Comparison of ENCODE assay signal across 26 cellular contexts in genomic region chr3:109432833-109433232, GRCh38.
DNase-seq lines count a peak whose midpoint lies in the region; ATAC-seq and TF ChIP-seq lines count a peak whose summit lies in the region.
"Had no signal": no experiment of that assay in that cellular context is flagged by ENCODE, and none has a peak within 500 bp of the region (broad histone marks: within the 10 kb centered on the region; RNA-seq: fewer than 3 reads in every experiment).

No MANE protein-coding gene starts in this region.

- H3K36me3 ChIP-seq in HUES6 (ENCODE audit: control insufficient read depth, insufficient read depth, low read length) (no peaks in the 10 kb centered on the region), endodermal cell (ENCODE audit: control insufficient read depth, insufficient read depth, low read length) (no peaks in the 10 kb centered on the region)
- H3K36me3 ChIP-seq: BLaER1 treated with 17β-estradiol and CSF1 and Interleukin-3, amounts not matched to agents 10 nM and 100 nM; HAP-1 had no signal

- peak overlapping the region; percentile 83 for H3K27ac Mint-ChIP-seq in endodermal cell
- H3K27ac Mint-ChIP-seq in activated naive CD4-positive, alpha-beta T cell treated with anti-CD3 and anti-CD28 coated beads, Interleukin-2, amount 50 U/mL, for 72 hours: no peak overlapping the region
- H3K27ac Mint-ChIP-seq: CD4-positive, alpha-beta T cell; HFFc6; IgD-negative memory B cell had no signal

- no peak for ATAC-seq in activated naive CD4-positive, alpha-beta T cell treated with anti-CD3 and anti-CD28 coated beads, Interleukin-2, amount 50 U/mL, for 72 hours
- ATAC-seq in GM18517 (IDR thresholded peaks at IDR 0.05; ENCODE audit: unreplicated experiment): no peak
- ATAC-seq in GM18861 (IDR thresholded peaks at IDR 0.05; ENCODE audit: unreplicated experiment): no peak
- ATAC-seq in GM18502 (IDR thresholded peaks at IDR 0.05; ENCODE audit: poor library complexity, unreplicated experiment): no peak
- ATAC-seq: A549, Panc1 had no signal

- H3K36me3 Mint-ChIP-seq in endodermal cell (ENCODE audit: low read depth): no peaks in the 10 kb centered on the region
- no peaks in the 10 kb centered on the region for H3K36me3 Mint-ChIP-seq in activated naive CD4-positive, alpha-beta T cell treated with anti-CD3 and anti-CD28 coated beads, Interleukin-2, amount 50 U/mL, for 72 hours
- H3K36me3 Mint-ChIP-seq: IgD-negative memory B cell had no signal

- no peak overlapping the region for H3K9ac ChIP-seq in HUES6 (ENCODE audit: low read length)
- no peak overlapping the region for H3K9ac ChIP-seq in endodermal cell (ENCODE audit: extremely low read depth, low read length, poor library complexity, severe bottlenecking)
- H3K9ac ChIP-seq: BLaER1 treated with 17β-estradiol and CSF1 and Interleukin-3, amounts not matched to agents 10 nM and 100 nM; KMS-11 had no signal

- H3K4me1 ChIP-seq in HUES6 (ENCODE audit: control insufficient read depth, insufficient read depth, low read length) (peaks cover 26% of the 10 kb centered on the region), endodermal cell (ENCODE audit: control insufficient read depth, insufficient read depth, low read length) (peaks cover 8% of the 10 kb centered on the region)
- H3K4me1 ChIP-seq: A549; BLaER1 treated with 17β-estradiol and CSF1 and Interleukin-3, amounts not matched to agents 10 nM and 100 nM had no signal

- no peak overlapping the region for H3K4me3 Mint-ChIP-seq in endodermal cell
- H3K4me3 Mint-ChIP-seq: CD4-positive, alpha-beta T cell; HFFc6; IgD-negative memory B cell had no signal

- no peaks in the 10 kb centered on the region for H3K9me3 Mint-ChIP-seq in endodermal cell
- H3K9me3 Mint-ChIP-seq in activated naive CD4-positive, alpha-beta T cell treated with anti-CD3 and anti-CD28 coated beads, Interleukin-2, amount 50 U/mL, for 72 hours: no peaks in the 10 kb centered on the region
- H3K9me3 Mint-ChIP-seq: CD4-positive, alpha-beta T cell had no signal

- no peaks in the 10 kb centered on the region for H3K9me3 ChIP-seq in HUES6 (ENCODE audit: control insufficient read depth, insufficient read depth, low read depth, low read length)
- no peaks in the 10 kb centered on the region for H3K9me3 ChIP-seq in endodermal cell (ENCODE audit: control insufficient read depth, low read length)
- H3K9me3 ChIP-seq: A549; BLaER1 treated with 17β-estradiol and CSF1 and Interleukin-3, amounts not matched to agents 10 nM and 100 nM; HAP-1 had no signal

- H3K4me3 ChIP-seq in HUES6 (ENCODE audit: low read depth, low read length) (no peak overlapping the region), endodermal cell (ENCODE audit: low read length) (peak overlapping the region; percentile 41)
- H3K4me3 ChIP-seq: A549; BLaER1 treated with 17β-estradiol and CSF1 and Interleukin-3, amounts not matched to agents 10 nM and 100 nM; HAP-1 had no signal

- no peak for TF ChIP-seq CTCF in endodermal cell (conservative IDR thresholded peaks at IDR 0.05)

- no peaks in the 10 kb centered on the region for H3K27me3 Mint-ChIP-seq in endodermal cell (ENCODE audit: insufficient read depth)
- H3K27me3 Mint-ChIP-seq: IgD-negative memory B cell had no signal

- H3K27ac ChIP-seq in HUES6 (ENCODE audit: low read depth, low read length): peak overlapping the region; percentile 34; the same call in 1 of the 2 replicates
- no peak overlapping the region for H3K27ac ChIP-seq in endodermal cell (ENCODE audit: low read depth, low read length)
- H3K27ac ChIP-seq: A549; BLaER1 treated with 17β-estradiol and CSF1 and Interleukin-3, amounts not matched to agents 10 nM and 100 nM; KMS-11; RWPE1 had no signal

- H3K27me3 ChIP-seq in HUES6 (ENCODE audit: control insufficient read depth, insufficient read depth, low read length): no peaks in the 10 kb centered on the region
- no peaks in the 10 kb centered on the region for H3K27me3 ChIP-seq in endodermal cell (ENCODE audit: control insufficient read depth, insufficient read depth, low read length, poor library complexity, severe bottlenecking)
- H3K27me3 ChIP-seq: BLaER1 treated with 17β-estradiol and CSF1 and Interleukin-3, amounts not matched to agents 10 nM and 100 nM had no signal

- peaks cover 32% of the 10 kb centered on the region for H3K4me1 Mint-ChIP-seq in endodermal cell
- H3K4me1 Mint-ChIP-seq: IgD-negative memory B cell had no signal

- 61 to 81% methylated on average over 3 of the region's 3 CpGs for WGBS in endodermal cell (ENCODE audit: insufficient coverage in 1 of 2, insufficient read length in 1 of 2), 2 experiments

- DNase-seq in endodermal cell (peak; percentile 80), iPS-NIHi11 (ENCODE audit: low spot score) (peak; percentile 22)
- DNase-seq in activated naive CD4-positive, alpha-beta T cell treated with anti-CD3 and anti-CD28 coated beads, Interleukin-2, amount 50 U/mL, for 72 hours (ENCODE audit: low spot score in 2 of 2): no peak
- DNase-seq: AML-193; CD4-positive, alpha-beta T cell; EL; GF-D8; HFFc6; MM.1S; NCI-H1417; NCI-H1694; NCI-H2029 treated with DMSO at 0.1 percent for 48 hours; NCI-H2227 treated with DMSO at 0.1 percent for 48 hours; NCI-H526 treated with DMSO at 0.1 percent for 48 hours; SHP77 had no signal

Comparison
In these comparisons a context has a peak if more than half of its experiments do, and no peak if none do; other contexts are left out.
1. DNase-seq: peak in endodermal cell (single experiment) and iPS-NIHi11 (single experiment); none in activated naive CD4-positive, alpha-beta T cell treated with anti-CD3 and anti-CD28 coated beads, Interleukin-2, amount 50 U/mL, for 72 hours (0 of 2).